22 cellular contexts compared by ENCODE assay signal in the genomic region with DNA sequence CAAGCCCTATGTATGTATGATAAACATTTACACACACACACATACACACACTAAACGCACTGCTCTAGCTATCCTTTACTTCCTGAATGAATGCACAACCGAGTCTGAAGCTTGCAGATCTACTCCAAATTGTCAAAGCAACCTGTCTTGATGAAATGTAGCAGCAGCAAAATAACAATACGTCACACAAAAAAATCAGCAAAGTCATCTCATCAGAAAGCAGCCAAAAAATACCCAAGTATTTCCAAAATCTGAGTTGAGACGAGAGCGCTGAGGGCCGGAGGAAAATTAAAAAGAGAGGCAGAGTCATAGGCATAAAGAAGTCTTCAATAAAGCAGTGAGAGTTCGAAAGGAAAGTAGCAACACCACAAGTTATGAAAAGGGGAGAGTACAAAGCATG.
DNase-seq lines count a peak whose midpoint lies in the region; ATAC-seq and TF ChIP-seq lines count a peak whose summit lies in the region.
"Had no signal": no experiment of that assay in that cellular context is flagged by ENCODE, and none has a peak within 500 bp of the region (broad histone marks: within the 10 kb centered on the region; RNA-seq: fewer than 3 reads in every experiment).

No MANE protein-coding gene starts in this region.

- DNase-seq in cardiac muscle cell (ENCODE audit: low read depth in 1 of 2, low spot score in 1 of 2) (no peak), Right ventricle myocardium superior (no peak), esophagus squamous epithelium (lab: John Stamatoyannopoulos, UW) (no peak), NCI-H1417 (lab: John Stamatoyannopoulos, UW) (no peak), T-helper 2 cell (no peak)
- no peak for DNase-seq in natural killer cell treated with Interleukin-12 subunit alpha and Interleukin-12 subunit beta and Interleukin-15 and Interleukin-18, amount 100 ng/mL, for 72 hours (ENCODE audit: low spot score)
- DNase-seq: activated naive CD8-positive, alpha-beta T cell treated with anti-CD3 and anti-CD28 coated beads, Interleukin-2, amount 10 ng/mL, durations not matched to agents 7 days and 5 days; brain microvascular endothelial cell; C1 segment of cervical spinal cord; erythroblast; GF-D8; mucosa of descending colon; NCI-H1092 treated with DMSO at 0.1 percent for 48 hours; NCI-H774; PC-9; T-helper 9 cell had no signal

- peak overlapping the region; percentile 98 for H3K27ac ChIP-seq in cardiac muscle cell
- peak overlapping the region in 3 of 4 donors; percentile 16 to 44 (median 39) for H3K27ac ChIP-seq in esophagus squamous epithelium
- H3K27ac ChIP-seq in neural cell (ENCODE audit: low read length) = peak overlapping the region; percentile 68
- no peak overlapping the region for H3K27ac ChIP-seq in urinary bladder (ENCODE audit: low read depth)
- H3K27ac ChIP-seq: A549, brain microvascular endothelial cell, parathyroid adenoma, PC-9 had no signal

- 65 to 77% methylated on average over 7 of the region's 7 CpGs for WGBS in esophagus squamous epithelium, 2 donors
- 73% methylated on average over 7 of the region's 7 CpGs for WGBS in urinary bladder

- H3K4me3 Mint-ChIP-seq in natural killer cell treated with Interleukin-12 subunit alpha and Interleukin-12 subunit beta and Interleukin-15 and Interleukin-18, amount 100 ng/mL, for 72 hours = no peak overlapping the region
- H3K4me3 Mint-ChIP-seq: activated naive CD8-positive, alpha-beta T cell treated with anti-CD3 and anti-CD28 coated beads, Interleukin-2, amount 10 ng/mL, durations not matched to agents 7 days and 5 days; activated T-helper 1 cell treated with anti-CD3 and anti-CD28 coated beads, Interleukin-12 subunit alpha, Interleukin-12 subunit beta, Interleukin-2, Interleukin-4 antibody, amounts not matched to agents 30 ng/mL and 10 ng/mL and 1 ng/mL, durations not matched to agents 14 hours and 24 hours and 36 hours had no signal

- H3K9me3 ChIP-seq in cardiac muscle cell (ENCODE audit: low read depth) (no peaks in the 10 kb centered on the region), esophagus squamous epithelium (no peaks in the 10 kb centered on the region), neural cell (ENCODE audit: low read length) (no peaks in the 10 kb centered on the region)
- H3K9me3 ChIP-seq: A549, mucosa of descending colon had no signal

- H3K9me2 ChIP-seq in neural cell (ENCODE audit: insufficient read depth, low read length) = no peaks in the 10 kb centered on the region

- no peak for ATAC-seq in Right ventricle myocardium superior (ENCODE audit: poor library complexity)
- no peak for ATAC-seq in natural killer cell treated with Interleukin-12 subunit alpha and Interleukin-12 subunit beta and Interleukin-15 and Interleukin-18, amount 100 ng/mL, for 72 hours
- ATAC-seq: A549, GM12878, mucosa of descending colon had no signal

- H3K4me3 ChIP-seq in cardiac muscle cell (no peak overlapping the region), esophagus squamous epithelium (peak overlapping the region in 1 of 4 donors; percentile 4), neural cell (ENCODE audit: low read length) (peak overlapping the region; percentile 53), urinary bladder (ENCODE audit: low read depth, low read length) (peak overlapping the region; percentile 8)
- H3K4me3 ChIP-seq: A549, GM12878, mucosa of descending colon, PC-9 had no signal

- no peaks in the 10 kb centered on the region for H3K9me3 Mint-ChIP-seq in natural killer cell treated with Interleukin-12 subunit alpha and Interleukin-12 subunit beta and Interleukin-15 and Interleukin-18, amount 100 ng/mL, for 72 hours
- H3K9me3 Mint-ChIP-seq: activated naive CD8-positive, alpha-beta T cell treated with anti-CD3 and anti-CD28 coated beads, Interleukin-2, amount 10 ng/mL, durations not matched to agents 7 days and 5 days; activated T-helper 1 cell treated with anti-CD3 and anti-CD28 coated beads, Interleukin-12 subunit alpha, Interleukin-12 subunit beta, Interleukin-2, Interleukin-4 antibody, amounts not matched to agents 30 ng/mL and 10 ng/mL and 1 ng/mL, durations not matched to agents 14 hours and 24 hours and 36 hours had no signal

- H3F3A ChIP-seq in neural cell (ENCODE audit: insufficient read depth, low read length, poor library complexity, severe bottlenecking) = peaks cover 23% of the 10 kb centered on the region

- H3K4me1 Mint-ChIP-seq in natural killer cell treated with Interleukin-12 subunit alpha and Interleukin-12 subunit beta and Interleukin-15 and Interleukin-18, amount 100 ng/mL, for 72 hours (ENCODE audit: low read depth in 2 of 2) = no peaks in the 10 kb centered on the region
- H3K4me1 Mint-ChIP-seq: activated naive CD8-positive, alpha-beta T cell treated with anti-CD3 and anti-CD28 coated beads, Interleukin-2, amount 10 ng/mL, durations not matched to agents 7 days and 5 days had no signal

- no peak for TF ChIP-seq RAD21 in neural cell (conservative IDR thresholded peaks at IDR 0.05)

- H3K36me3 ChIP-seq in cardiac muscle cell (no peaks in the 10 kb centered on the region), esophagus squamous epithelium (no peaks in the 10 kb centered on the region), neural cell (ENCODE audit: insufficient read depth, low read length) (no peaks in the 10 kb centered on the region), urinary bladder (ENCODE audit: insufficient read depth) (no peaks in the 10 kb centered on the region)
- H3K36me3 ChIP-seq: brain microvascular endothelial cell had no signal

- H3K27ac Mint-ChIP-seq in natural killer cell treated with Interleukin-12 subunit alpha and Interleukin-12 subunit beta and Interleukin-15 and Interleukin-18, amount 100 ng/mL, for 72 hours = no peak overlapping the region
- H3K27ac Mint-ChIP-seq: activated naive CD8-positive, alpha-beta T cell treated with anti-CD3 and anti-CD28 coated beads, Interleukin-2, amount 10 ng/mL, durations not matched to agents 7 days and 5 days; activated T-helper 1 cell treated with anti-CD3 and anti-CD28 coated beads, Interleukin-12 subunit alpha, Interleukin-12 subunit beta, Interleukin-2, Interleukin-4 antibody, amounts not matched to agents 30 ng/mL and 10 ng/mL and 1 ng/mL, durations not matched to agents 14 hours and 24 hours and 36 hours had no signal

- peak overlapping the region; percentile 74 for H3K4me2 ChIP-seq in neural cell (ENCODE audit: low read length)
- H3K4me2 ChIP-seq: A549, PC-9 had no signal

- TF ChIP-seq EP300 in neural cell (conservative IDR thresholded peaks at IDR 0.05; ENCODE audit: poor library complexity, severe bottlenecking) = no peak

- no peaks in the 10 kb centered on the region for H4K20me1 ChIP-seq in neural cell (ENCODE audit: insufficient read depth)

- TF ChIP-seq POLR2A in esophagus squamous epithelium (IDR thresholded peaks at IDR 0.05) = no peak

- H3K27me3 Mint-ChIP-seq in natural killer cell treated with Interleukin-12 subunit alpha and Interleukin-12 subunit beta and Interleukin-15 and Interleukin-18, amount 100 ng/mL, for 72 hours = peaks cover 0 to 12% of the 10 kb centered on the region in 2 donors

- no peaks in the 10 kb centered on the region for H3K36me3 Mint-ChIP-seq in natural killer cell treated with Interleukin-12 subunit alpha and Interleukin-12 subunit beta and Interleukin-15 and Interleukin-18, amount 100 ng/mL, for 72 hours
- H3K36me3 Mint-ChIP-seq: activated naive CD8-positive, alpha-beta T cell treated with anti-CD3 and anti-CD28 coated beads, Interleukin-2, amount 10 ng/mL, durations not matched to agents 7 days and 5 days had no signal

- no peak overlapping the region for H2AFZ ChIP-seq in neural cell (ENCODE audit: low read depth, low read length)
- H2AFZ ChIP-seq: parathyroid adenoma, PC-9 had no signal

- H3K9ac ChIP-seq in neural cell (ENCODE audit: low read length) = peak overlapping the region; percentile 22
- H3K9ac ChIP-seq: parathyroid adenoma had no signal

- peaks cover 41% of the 10 kb centered on the region for H3K79me2 ChIP-seq in neural cell (replicated peaks; ENCODE audit: insufficient read depth, low read length)
- H3K79me2 ChIP-seq: parathyroid adenoma had no signal

- peaks cover 93% of the 10 kb centered on the region for H3K4me1 ChIP-seq in cardiac muscle cell (ENCODE audit: low read depth)
- H3K4me1 ChIP-seq in esophagus squamous epithelium = peaks cover 0 to 59% (median 10%) of the 10 kb centered on the region in 3 donors
- no peaks in the 10 kb centered on the region for H3K4me1 ChIP-seq in urinary bladder (ENCODE audit: insufficient read depth)
- H3K4me1 ChIP-seq: A549 had no signal

- TF ChIP-seq CTCF in cardiac muscle cell (IDR thresholded peaks at IDR 0.05; ENCODE audit: low read depth, low read length) = no peak
- no peak for TF ChIP-seq CTCF in esophagus squamous epithelium (IDR thresholded peaks at IDR 0.05)
- no peak for TF ChIP-seq CTCF in neural cell (IDR thresholded peaks at IDR 0.05; ENCODE audit: poor library complexity, severe bottlenecking)

- intact Hi-C loops in Right ventricle myocardium superior (cut with DNase I) (loop anchor here (5.0 to 10.0 kb wide), 3 partner anchors 37 to 119 kb away; no protein-coding TSS in a partner anchor), esophagus squamous epithelium (cut with DNase I) (no loop called here)

- H3K27me3 ChIP-seq in cardiac muscle cell (no peaks in the 10 kb centered on the region), esophagus squamous epithelium (no peaks in the 10 kb centered on the region), neural cell (ENCODE audit: insufficient read depth, low read depth, low read length) (no peaks in the 10 kb centered on the region)
- H3K27me3 ChIP-seq: brain microvascular endothelial cell had no signal

TF ChIP-seq in neural cell, 6 proteins besides CTCF, POLR2A, EP300 and RAD21 (continues in another document):
- TF ChIP-seq SMC3 (conservative IDR thresholded peaks at IDR 0.05; ENCODE audit: poor library complexity) (no peak), POLR2AphosphoS5 (IDR thresholded peaks at IDR 0.05) (no peak)
